ENCODE assay signal across 16 cellular contexts in genomic region chr18:78242796-78243195, GRCh38.
DNase-seq lines count a peak whose midpoint lies in the region; ATAC-seq and TF ChIP-seq lines count a peak whose summit lies in the region.
"Had no signal": no experiment of that assay in that cellular context is flagged by ENCODE, and none has a peak within 500 bp of the region (broad histone marks: within the 10 kb centered on the region; RNA-seq: fewer than 3 reads in every experiment).

No MANE protein-coding gene starts in this region.

- peaks cover 2% of the 10 kb centered on the region for H3K36me3 Mint-ChIP-seq in activated naive CD8-positive, alpha-beta T cell treated with anti-CD3 and anti-CD28 coated beads, Interleukin-2, amount 50 U/mL, for 24 hours (ENCODE audit: low read depth)
- H3K36me3 Mint-ChIP-seq: CD4-positive, CD25-positive, alpha-beta regulatory T cell; IgD-negative memory B cell had no signal

- no peaks in the 10 kb centered on the region for H3K4me1 Mint-ChIP-seq in activated naive CD8-positive, alpha-beta T cell treated with anti-CD3 and anti-CD28 coated beads, Interleukin-2, amount 50 U/mL, for 24 hours

- H3K4me3 Mint-ChIP-seq in activated naive CD8-positive, alpha-beta T cell treated with anti-CD3 and anti-CD28 coated beads, Interleukin-2, amount 50 U/mL, for 24 hours = no peak overlapping the region
- H3K4me3 Mint-ChIP-seq: CD4-positive, CD25-positive, alpha-beta regulatory T cell; IgD-negative memory B cell had no signal

- DNase-seq in RKO (ENCODE audit: low spot score) (peak; percentile 13), epithelial cell of esophagus (ENCODE audit: low read depth) (peak; percentile 1), kidney epithelial cell (ENCODE audit: low read depth) (peak; percentile 32), retina (peak; percentile 61), NCI-H187 treated with DMSO at 0.1 percent for 48 hours (lab: John Stamatoyannopoulos, UW) (no peak), cortex of kidney (lab: John Stamatoyannopoulos, UW) (no peak), cerebellar cortex (ENCODE audit: low spot score) (no peak)
- DNase-seq in activated naive CD8-positive, alpha-beta T cell treated with anti-CD3 and anti-CD28 coated beads, Interleukin-2, amount 50 U/mL, for 24 hours = no peak
- DNase-seq: ACHN; CD4-positive, CD25-positive, alpha-beta regulatory T cell; DMS79; NCI-H1436 treated with DMSO at 0.1 percent for 48 hours; NCI-H226; NCI-H526 treated with DMSO at 0.1 percent for 48 hours had no signal

- H3K4me3 ChIP-seq in epithelial cell of esophagus (ENCODE audit: low read length) (no peak overlapping the region), kidney epithelial cell (ENCODE audit: low read depth, low read length) (no peak overlapping the region)

- no peak for ATAC-seq in activated naive CD8-positive, alpha-beta T cell treated with anti-CD3 and anti-CD28 coated beads, Interleukin-2, amount 50 U/mL, for 24 hours
- ATAC-seq: HCT116 had no signal

- peaks cover 2% of the 10 kb centered on the region for H3K27me3 Mint-ChIP-seq in activated naive CD8-positive, alpha-beta T cell treated with anti-CD3 and anti-CD28 coated beads, Interleukin-2, amount 50 U/mL, for 24 hours
- H3K27me3 Mint-ChIP-seq: CD4-positive, CD25-positive, alpha-beta regulatory T cell had no signal

- H3K9me3 Mint-ChIP-seq in activated naive CD8-positive, alpha-beta T cell treated with anti-CD3 and anti-CD28 coated beads, Interleukin-2, amount 50 U/mL, for 24 hours = peaks cover 9% of the 10 kb centered on the region

- TF ChIP-seq CTCF in epithelial cell of esophagus (IDR thresholded peaks at IDR 0.05; ENCODE audit: insufficient read depth, low read depth, low read length, missing control alignments) = no peak
- no peak for TF ChIP-seq CTCF in kidney epithelial cell (IDR thresholded peaks at IDR 0.05; ENCODE audit: insufficient read depth, low read length, poor library complexity, severe bottlenecking)

- peaks cover 6% of the 10 kb centered on the region for H3K27me3 ChIP-seq in kidney epithelial cell (ENCODE audit: control insufficient read depth, insufficient read depth, low read length)

- no peaks in the 10 kb centered on the region for H3K36me3 ChIP-seq in kidney epithelial cell (ENCODE audit: control insufficient read depth, insufficient read depth, low read length)

- H3K27ac Mint-ChIP-seq in activated naive CD8-positive, alpha-beta T cell treated with anti-CD3 and anti-CD28 coated beads, Interleukin-2, amount 50 U/mL, for 24 hours = no peak overlapping the region
- H3K27ac Mint-ChIP-seq: CD4-positive, CD25-positive, alpha-beta regulatory T cell; IgD-negative memory B cell had no signal

Comparison
In these comparisons a context has a peak if more than half of its experiments do, and no peak if none do; other contexts are left out.
1. DNase-seq: peak in RKO (single experiment), epithelial cell of esophagus (single experiment), kidney epithelial cell (single experiment) and retina (single experiment); none in NCI-H187 treated with DMSO at 0.1 percent for 48 hours (single experiment), cortex of kidney (single experiment), activated naive CD8-positive, alpha-beta T cell treated with anti-CD3 and anti-CD28 coated beads, Interleukin-2, amount 50 U/mL, for 24 hours (single experiment) and cerebellar cortex (single experiment).